1 cellular context compared by ENCODE assay signal in the genomic region with DNA sequence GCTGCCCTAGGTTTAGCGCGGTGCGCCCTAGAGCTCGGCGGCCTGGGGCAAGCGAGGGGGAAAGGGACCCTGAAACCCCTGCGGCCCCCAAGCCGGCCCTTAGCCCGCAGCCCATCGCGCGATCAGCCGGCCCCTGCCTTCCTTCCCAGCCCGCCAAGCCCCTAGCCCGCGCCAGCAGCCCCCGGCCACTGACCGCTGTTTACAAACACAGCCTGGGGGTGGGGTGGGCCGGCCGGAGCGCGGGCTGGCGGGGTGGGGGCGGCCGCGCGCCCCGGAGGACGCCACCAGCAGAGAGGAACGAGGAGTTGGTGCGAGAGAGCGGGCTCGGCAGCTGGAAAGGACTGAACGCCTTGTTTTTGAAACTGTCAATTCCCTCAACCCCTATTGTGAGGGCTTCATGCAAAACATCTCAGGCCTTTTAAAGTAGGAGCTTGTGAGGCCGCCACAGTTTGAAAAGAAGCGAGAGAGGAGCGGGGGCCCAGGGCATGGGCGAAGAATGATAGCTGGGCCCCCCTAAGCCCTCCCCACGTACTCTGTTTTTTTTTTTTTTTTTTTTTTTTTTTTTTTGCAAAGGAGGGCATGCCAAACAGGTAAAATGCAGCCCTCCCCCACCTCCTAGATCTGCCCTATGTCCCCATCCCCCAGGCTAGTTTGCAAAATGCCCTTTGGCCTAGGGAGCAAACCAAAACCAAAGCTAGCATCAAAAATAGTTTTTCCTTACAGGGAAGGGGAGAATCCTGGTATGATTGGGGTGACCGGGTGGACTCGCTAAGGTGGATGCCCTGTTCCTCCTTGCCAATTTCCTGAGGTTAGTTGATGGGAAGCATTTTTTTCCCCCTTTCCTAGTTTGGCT.
TF ChIP-seq lines count a peak whose summit lies in the region.

No MANE protein-coding gene starts in this region.

TF ChIP-seq in H1, 55 proteins besides CTCF, POLR2A, EP300 and RAD21:
- TF ChIP-seq GABPA (IDR thresholded peaks at IDR 0.05; ENCODE audit: borderline replicate concordance, insufficient read depth, low read length), result no peak
- no peak for TF ChIP-seq E2F6 (IDR thresholded peaks at IDR 0.05)
- TF ChIP-seq NRF1 (IDR thresholded peaks at IDR 0.05; ENCODE audit: low read depth, low read length), result no peak
- TF ChIP-seq CEBPB (IDR thresholded peaks at IDR 0.05; ENCODE audit: low read depth, low read length), result peak; percentile 31; the same call in 1 of the 2 replicates
- no peak for TF ChIP-seq BCL11A (IDR thresholded peaks at IDR 0.05; ENCODE audit: low read depth in 2 of 2, low read length in 2 of 2)
- no peak for TF ChIP-seq EGR1 (IDR thresholded peaks at IDR 0.05; ENCODE audit: borderline replicate concordance, low read depth, low read length)
- no peak for TF ChIP-seq JUN (IDR thresholded peaks at IDR 0.05; ENCODE audit: low read depth, low read length)
- no peak for TF ChIP-seq RBBP5 (IDR thresholded peaks at IDR 0.05; ENCODE audit: borderline replicate concordance, low read depth, low read length)
- TF ChIP-seq PHF8 (conservative IDR thresholded peaks at IDR 0.05; ENCODE audit: low read depth, low read length), result peak; percentile 58; the same call in 1 of the 2 replicates
- TF ChIP-seq MAX (IDR thresholded peaks at IDR 0.05), result 0 out of 2 replicates have a peak, but pooled peaks have one; percentile 3
- no peak for TF ChIP-seq CTBP2 (IDR thresholded peaks at IDR 0.05; ENCODE audit: borderline replicate concordance, insufficient read depth, insufficient read length, low read length)
- TF ChIP-seq TBP (IDR thresholded peaks at IDR 0.05; ENCODE audit: low read depth, low read length), result peak; percentile 63; the same call in 1 of the 2 replicates
- no peak for TF ChIP-seq ATF3 (IDR thresholded peaks at IDR 0.05; ENCODE audit: insufficient read depth, low read depth, low read length)
- TF ChIP-seq HDAC2 (IDR thresholded peaks at IDR 0.05; ENCODE audit: borderline replicate concordance in 1 of 2, low read depth in 2 of 2, low read length in 2 of 2), result 0 out of 4 replicates have a peak, but pooled peaks of 1 of the 2 experiments have one; percentile 23
- 0 out of 2 replicates have a peak, but pooled peaks have one; percentile 45 for TF ChIP-seq SP1 (IDR thresholded peaks at IDR 0.05; ENCODE audit: low read depth, low read length)
- peak; percentile 61 for TF ChIP-seq POLR2AphosphoS5 (IDR thresholded peaks at IDR 0.05; ENCODE audit: low read depth, low read length)
- 0 out of 2 replicates have a peak, but pooled peaks have one; percentile 52 for TF ChIP-seq CHD1 (IDR thresholded peaks at IDR 0.05; ENCODE audit: low read depth, low read length)
- peak; percentile 70 for TF ChIP-seq SAP30 (IDR thresholded peaks at IDR 0.05; ENCODE audit: insufficient read depth, insufficient replicate concordance, low read length)
- TF ChIP-seq TEAD4 (IDR thresholded peaks at IDR 0.05; ENCODE audit: low read depth, low read length), result no peak
- no peak for TF ChIP-seq BACH1 (IDR thresholded peaks at IDR 0.05; ENCODE audit: low read length)
- no peak for TF ChIP-seq CREB1 (IDR thresholded peaks at IDR 0.05)
- no peak for TF ChIP-seq MAFK (IDR thresholded peaks at IDR 0.05; ENCODE audit: low read depth, low read length)
- TF ChIP-seq KDM1A (IDR thresholded peaks at IDR 0.05; ENCODE audit: borderline replicate concordance, low read length), result peak; percentile 38; the same call in 1 of the 2 replicates
- no peak for TF ChIP-seq NANOG (IDR thresholded peaks at IDR 0.05; ENCODE audit: insufficient read depth, low read depth, low read length, poor library complexity, severe bottlenecking)
- TF ChIP-seq TAF1 (IDR thresholded peaks at IDR 0.05; ENCODE audit: low read depth, low read length), result peak; percentile 48; the same call in 1 of the 2 replicates
- no peak for TF ChIP-seq JUND (IDR thresholded peaks at IDR 0.05; ENCODE audit: low read length)
- TF ChIP-seq SRF (IDR thresholded peaks at IDR 0.05; ENCODE audit: low read depth, low read length), result no peak
